In the genomic region with DNA sequence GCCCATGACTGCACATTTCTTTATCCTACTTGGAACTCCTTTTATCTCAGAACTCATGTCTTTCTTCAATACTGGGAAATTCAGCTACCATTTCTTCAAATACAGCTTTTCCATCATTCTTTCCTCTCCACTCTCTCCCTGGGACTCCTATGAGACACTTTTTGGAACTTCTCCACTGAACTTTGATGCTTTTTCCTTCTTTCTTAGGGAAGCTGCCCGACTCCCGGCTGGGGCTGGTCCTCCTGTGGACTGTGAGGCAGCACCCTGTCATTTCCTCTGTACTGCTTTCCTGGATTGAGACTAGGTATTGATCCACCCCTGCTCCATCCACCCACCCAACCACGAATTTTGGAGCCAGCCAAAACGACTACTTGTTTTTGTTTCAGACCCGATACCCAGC, we compare ENCODE assay signal across 1 cellular context.
TF ChIP-seq lines count a peak whose summit lies in the region.

No MANE protein-coding gene starts in this region.

TF ChIP-seq in H1, 55 proteins besides CTCF, POLR2A, EP300 and RAD21:
- TF ChIP-seq TAF1 (IDR thresholded peaks at IDR 0.05; ENCODE audit: low read depth, low read length) (no peak), POU5F1 (IDR thresholded peaks at IDR 0.05; ENCODE audit: low read depth, low read length) (no peak), TBP (IDR thresholded peaks at IDR 0.05; ENCODE audit: low read depth, low read length) (no peak), CTBP2 (IDR thresholded peaks at IDR 0.05; ENCODE audit: borderline replicate concordance, insufficient read depth, insufficient read length, low read length) (no peak)
